ENCODE assay signal across 17 cellular contexts in the genomic region with DNA sequence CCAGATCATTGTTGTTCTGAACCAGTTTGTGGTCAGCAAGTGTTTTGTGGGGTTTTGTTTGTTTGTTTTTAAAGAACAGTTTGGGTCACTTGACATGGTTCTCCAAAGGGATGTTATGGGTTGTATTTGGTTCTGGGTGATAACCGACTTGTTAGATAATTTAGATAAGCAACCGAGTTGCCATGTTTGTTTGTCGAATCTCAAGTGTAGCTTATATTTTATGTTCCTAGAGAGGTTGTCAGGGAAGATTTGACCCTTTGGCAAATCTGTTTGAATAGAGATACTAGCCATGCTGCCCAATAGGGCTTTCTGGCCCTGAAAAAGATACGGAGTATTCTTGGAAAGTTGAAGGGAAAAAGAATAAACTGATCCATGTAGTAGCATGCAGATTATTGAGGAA. TPM values are rescaled to one million over a fixed set of nuclear protein-coding genes. Genes with fewer than 3 reads are reported as not detected.
DNase-seq lines count a peak whose midpoint lies in the region; ATAC-seq and TF ChIP-seq lines count a peak whose summit lies in the region.
"Had no signal": no experiment of that assay in that cellular context is flagged by ENCODE, and none has a peak within 500 bp of the region (broad histone marks: within the 10 kb centered on the region; RNA-seq: fewer than 3 reads in every experiment).

No MANE protein-coding gene starts in this region.

- H3K36me3 ChIP-seq in breast epithelium = peaks cover 4% of the 10 kb centered on the region
- H3K36me3 ChIP-seq in GM23248 (ENCODE audit: low read depth) = peaks cover 69% of the 10 kb centered on the region
- peaks cover 48% of the 10 kb centered on the region for H3K36me3 ChIP-seq in neural progenitor cell

- H3K27ac ChIP-seq in breast epithelium (no peak overlapping the region), GM23248 (0 out of 2 replicates have a peak overlapping the region, but pooled peaks have one; percentile 3), epithelial cell of prostate (peak overlapping the region; percentile 7), neural progenitor cell (no peak overlapping the region)

- H3K27ac Mint-ChIP-seq in MCF 10A (ENCODE audit: low read depth, unreplicated experiment) (no peak overlapping the region), neural progenitor cell (no peak overlapping the region)
- peak overlapping the region; percentile 49 for H3K27ac Mint-ChIP-seq in activated T-helper 17 cell treated with anti-CD3 and anti-CD28 coated beads, Interleukin-2, amount 50 U/mL, for 72 hours
- H3K27ac Mint-ChIP-seq: B cell had no signal

- in situ Hi-C loops in GM23248 (cut with MboI) = loop anchor here (25.0 kb wide), 2 partner anchors 430 to 630 kb away; no protein-coding TSS in a partner anchor

- intact Hi-C loops in MCF 10A (cut with micrococcal nuclease) (no loop called here), breast epithelium (cut with DNase I; ENCODE audit: low total_unique reads) (no loop called here)

- H4K20me1 ChIP-seq in GM23248 (ENCODE audit: insufficient read depth) (peaks cover 49% of the 10 kb centered on the region; the same call in 1 of the 2 replicates), neural progenitor cell (ENCODE audit: low read depth) (peaks cover 76% of the 10 kb centered on the region)

- peaks cover 71% of the 10 kb centered on the region for H3K79me2 ChIP-seq in GM23248 (ENCODE audit: insufficient read depth)
- peaks cover 74% of the 10 kb centered on the region for H3K79me2 ChIP-seq in neural progenitor cell (ENCODE audit: low read depth)

- H2AFZ ChIP-seq in GM23248 (no peak overlapping the region), neural progenitor cell (replicated peaks) (no peak overlapping the region)

- 90 to 91% methylated on average over 4 of the region's 4 CpGs for WGBS in GM23248 (ENCODE audit: low coverage in 1 of 2, low lambda C conversion rate in 2 of 2, missing lambda C conversion rate in 2 of 2), 2 experiments

- H3F3A ChIP-seq in GM23248 (ENCODE audit: insufficient read depth) (peaks cover 70% of the 10 kb centered on the region), neural progenitor cell (ENCODE audit: low read depth) (peaks cover 74% of the 10 kb centered on the region)

- no peaks in the 10 kb centered on the region for H3K9me2 ChIP-seq in GM23248 (ENCODE audit: insufficient read depth)

- H3K36me3 Mint-ChIP-seq in MCF 10A (ENCODE audit: insufficient read depth, unreplicated experiment) (peaks cover 86% of the 10 kb centered on the region), neural progenitor cell (peaks cover 44% of the 10 kb centered on the region)
- H3K36me3 Mint-ChIP-seq in activated T-helper 17 cell treated with anti-CD3 and anti-CD28 coated beads, Interleukin-2, amount 50 U/mL, for 72 hours (ENCODE audit: low read depth) = peaks cover 83% of the 10 kb centered on the region

- TF ChIP-seq CTCF in MCF 10A (IDR thresholded peaks at IDR 0.05; ENCODE audit: unreplicated experiment) = no peak
- no peak for TF ChIP-seq CTCF in breast epithelium (IDR thresholded peaks at IDR 0.05)
- no peak for TF ChIP-seq CTCF in neural progenitor cell (IDR thresholded peaks at IDR 0.05)

- CTCF ChIA-PET in MCF 10A (lab: Yijun Ruan, JAX) = interaction anchor here (0.7 to 1.1 kb wide), 2 partner anchors 68 to 305 kb away, joined by 3 to 4 read pairs; no protein-coding TSS in a partner anchor

- no peak overlapping the region for H3K9ac ChIP-seq in GM23248
- H3K9ac ChIP-seq in neural progenitor cell = no peak overlapping the region

- H3K4me3 ChIP-seq in breast epithelium (no peak overlapping the region), GM23248 (no peak overlapping the region), neural progenitor cell (no peak overlapping the region)

- no peaks in the 10 kb centered on the region for H3K9me3 Mint-ChIP-seq in MCF 10A (ENCODE audit: unreplicated experiment)
- H3K9me3 Mint-ChIP-seq in activated T-helper 17 cell treated with anti-CD3 and anti-CD28 coated beads, Interleukin-2, amount 50 U/mL, for 72 hours = no peaks in the 10 kb centered on the region
- peaks cover 7% of the 10 kb centered on the region for H3K9me3 Mint-ChIP-seq in neural progenitor cell
- H3K9me3 Mint-ChIP-seq: CD8-positive, alpha-beta T cell had no signal

- no peaks in the 10 kb centered on the region for H3K27me3 ChIP-seq in breast epithelium
- no peaks in the 10 kb centered on the region for H3K27me3 ChIP-seq in GM23248 (replicated peaks; ENCODE audit: insufficient read depth)
- no peaks in the 10 kb centered on the region for H3K27me3 ChIP-seq in neural progenitor cell

- no peaks in the 10 kb centered on the region for H3K27me3 Mint-ChIP-seq in MCF 10A (ENCODE audit: insufficient read depth, unreplicated experiment)
- no peaks in the 10 kb centered on the region for H3K27me3 Mint-ChIP-seq in activated T-helper 17 cell treated with anti-CD3 and anti-CD28 coated beads, Interleukin-2, amount 50 U/mL, for 72 hours
- no peaks in the 10 kb centered on the region for H3K27me3 Mint-ChIP-seq in neural progenitor cell (ENCODE audit: insufficient read depth, low read depth)
- H3K27me3 Mint-ChIP-seq: B cell had no signal

- H3K4me3 Mint-ChIP-seq in MCF 10A (ENCODE audit: unreplicated experiment) (no peak overlapping the region), neural progenitor cell (no peak overlapping the region)
- no peak overlapping the region for H3K4me3 Mint-ChIP-seq in activated T-helper 17 cell treated with anti-CD3 and anti-CD28 coated beads, Interleukin-2, amount 50 U/mL, for 72 hours
- H3K4me3 Mint-ChIP-seq: B cell; CD8-positive, alpha-beta T cell had no signal

- H3K9me3 ChIP-seq in breast epithelium (no peaks in the 10 kb centered on the region), GM23248 (ENCODE audit: low read depth) (no peaks in the 10 kb centered on the region), neural progenitor cell (ENCODE audit: low read depth) (no peaks in the 10 kb centered on the region)

- H3K4me1 ChIP-seq in breast epithelium (no peaks in the 10 kb centered on the region), GM23248 (ENCODE audit: insufficient read depth) (peaks cover 31% of the 10 kb centered on the region), neural progenitor cell (no peaks in the 10 kb centered on the region)

- H3K4me2 ChIP-seq in GM23248 (ENCODE audit: unreplicated experiment) (no peak overlapping the region), neural progenitor cell (no peak overlapping the region)

- no peak for TF ChIP-seq POLR2A in breast epithelium (IDR thresholded peaks at IDR 0.05)

- ATAC-seq in activated T-helper 17 cell treated with anti-CD3 and anti-CD28 coated beads, Interleukin-2, amount 50 U/mL, for 72 hours (replicated peaks) = no peak
- no peak for ATAC-seq in GM18519 (IDR thresholded peaks at IDR 0.05; ENCODE audit: low FRiP score, unreplicated experiment)
- ATAC-seq: CD8-positive, alpha-beta T cell had no signal

- TSS peak; percentile 0 for BruUV-seq in MCF 10A (replicated peaks; lab: Mats Ljungman, UMichigan)

- POLR2A ChIA-PET in MCF 10A (lab: Yijun Ruan, JAX) = interaction anchor here (4.5 to 5.8 kb wide), 2 partner anchors 14 to 19 kb away, joined by 15 to 38 read pairs; a partner anchor contains a TSS

- DNase-seq in MCF 10A (ENCODE audit: unreplicated experiment) (no peak), breast epithelium (ENCODE audit: low spot score in 2 of 2) (no peak), GM23248 (no peak), epithelial cell of prostate (ENCODE audit: low read depth, low spot score) (no peak), neural progenitor cell (ENCODE audit: low spot score) (no peak), D341Med (ENCODE audit: low spot score) (no peak)
- DNase-seq: CD8-positive, alpha-beta T cell; Kasumi-1; NCI-H1417; NCI-H2029 treated with DMSO at 0.1 percent for 48 hours; NCI-H510A; NCI-H82; SHP77 treated with DMSO at 0.1 percent for 48 hours had no signal

- H3K4me1 Mint-ChIP-seq in MCF 10A (ENCODE audit: insufficient read depth, unreplicated experiment) (peaks cover 43% of the 10 kb centered on the region), neural progenitor cell (no peaks in the 10 kb centered on the region)
- H3K4me1 Mint-ChIP-seq in activated T-helper 17 cell treated with anti-CD3 and anti-CD28 coated beads, Interleukin-2, amount 50 U/mL, for 72 hours = peaks cover 21% of the 10 kb centered on the region

RNA-seq across cellular contexts. Expression of a gene that starts 12.2 kb away (rescaled TPM):
- total RNA-seq in MCF 10A (2022) (not detected in 2 replicates), breast epithelium (1 to 10 TPM in 1 of 3 donors, under 1 TPM in 2; 0.16 to 1.6 (median 0.33) TPM), neural progenitor cell (ENCODE audit: low replicate concordance) (0.06 and 0.22 TPM in 2 replicates)
- total RNA-seq in GM23248 (2014; rRNA removed; shearing (Covaris generic)) = not detected in 2 replicates
- 0.09 TPM in 2 replicates for polyA plus RNA-seq in GM23248 (2016; fragmentation: Nextera tagmentation; extraction: Ambion mirVana)
- total RNA-seq in activated T-helper 17 cell treated with anti-CD3 and anti-CD28 coated beads, Interleukin-2, amount 50 U/mL, for 72 hours = under 1 TPM; 0.19 to 0.21 TPM
- total RNA-seq: H4 had no signal

RNA-seq across cellular contexts. Expression of a gene that starts 19.6 kb away (rescaled TPM):
- total RNA-seq in MCF 10A (2022) = 3,249 and 4,548 TPM in 2 replicates
- 100 to 1,000 TPM; 582 to 739 (median 669) TPM for total RNA-seq in breast epithelium
- total RNA-seq in GM23248 (2014; rRNA removed; shearing (Covaris generic)) = 683 and 757 TPM in 2 replicates
- polyA plus RNA-seq in GM23248 (2016; fragmentation: Nextera tagmentation; extraction: Ambion mirVana) = 566 and 584 TPM in 2 replicates
- total RNA-seq in activated T-helper 17 cell treated with anti-CD3 and anti-CD28 coated beads, Interleukin-2, amount 50 U/mL, for 72 hours = 1,000 to 10,000 TPM; 1,980 to 2,963 TPM
- total RNA-seq in neural progenitor cell (ENCODE audit: low replicate concordance) = 2,155 and 3,685 TPM in 2 replicates

Comparison
In these comparisons a context has a peak if more than half of its experiments do, and no peak if none do; other contexts are left out.
1. H3K27ac ChIP-seq: peak in GM23248 (single experiment) and epithelial cell of prostate (single experiment); none in breast epithelium (0 of 2) and neural progenitor cell (single experiment).